ENCODE assay signal across 10 cellular contexts in genomic region chr20:59938221-59938620, GRCh38. TPM values are rescaled to one million over a fixed set of nuclear protein-coding genes. Genes with fewer than 3 reads are reported as not detected.
DNase-seq lines count a peak whose midpoint lies in the region; ATAC-seq and TF ChIP-seq lines count a peak whose summit lies in the region.
"Had no signal": no experiment of that assay in that cellular context is flagged by ENCODE, and none has a peak within 500 bp of the region (broad histone marks: within the 10 kb centered on the region; RNA-seq: fewer than 3 reads in every experiment).

No MANE protein-coding gene starts in this region.

- no peak for TF ChIP-seq POLR2A in transverse colon (IDR thresholded peaks at IDR 0.05)

- peaks cover 0 to 3% (median 2%) of the 10 kb centered on the region in 3 donors for H3K36me3 Mint-ChIP-seq in immature natural killer cell

- H3K4me1 Mint-ChIP-seq in immature natural killer cell: peaks cover 37 to 77% of the 10 kb centered on the region in 2 donors

- in situ Hi-C loops in transverse colon (cut with MboI; ENCODE audit: low pct_ligation_motif_present in 1 of 4, low pct_unique_long_range_greater_than_20kb in 1 of 4, low sequenced_read_pairs in 3 of 4): no loop called here

- H3K9me3 ChIP-seq in ascending aorta (no peaks in the 10 kb centered on the region), transverse colon (no peaks in the 10 kb centered on the region)

- WGBS in transverse colon (ENCODE audit: low coverage in 1 of 2), 2 donors: 43 to 72% methylated on average over 3 to 4 of the region's 4 CpGs

- intact Hi-C loops in Right ventricle myocardium superior (cut with DNase I): no loop called here
- intact Hi-C loops in cardiac septum (cut with DNase I): no loop called here
- intact Hi-C loops in ascending aorta (cut with DNase I): loop anchor here (5.0 kb wide), 2 partner anchors 941 to 1046 kb away; no protein-coding TSS in a partner anchor
- intact Hi-C loops in transverse colon (cut with DNase I; ENCODE audit: low total_unique reads): no loop called here

- H3K27ac ChIP-seq in ascending aorta (peak overlapping the region; percentile 19 to 94), transverse colon (peak overlapping the region; percentile 11 to 98 (median 98))

- peak; percentile 7 for ATAC-seq in Right ventricle myocardium superior (ENCODE audit: poor library complexity)

- H3K4me3 ChIP-seq in ascending aorta (peak overlapping the region in 1 of 2 donors; percentile 88), transverse colon (peak overlapping the region in 1 of 4 donors; percentile 74)

- H3K4me3 Mint-ChIP-seq in immature natural killer cell: peak overlapping the region; percentile 80 to 93 (median 86)

- peak overlapping the region in 5 of 6 donors; percentile 43 to 81 (median 78) for H3K27ac Mint-ChIP-seq in immature natural killer cell
- H3K27ac Mint-ChIP-seq: H9 had no signal

- H3K36me3 ChIP-seq in ascending aorta: peaks cover 3 to 14% of the 10 kb centered on the region in 2 donors
- peaks cover 0 to 9% (median 3%) of the 10 kb centered on the region in 4 donors for H3K36me3 ChIP-seq in transverse colon

- TF ChIP-seq EP300 in transverse colon (IDR thresholded peaks at IDR 0.05; ENCODE audit: low read depth): no peak

- H3K4me1 ChIP-seq in ascending aorta (peaks cover 15 to 31% of the 10 kb centered on the region in 2 donors), transverse colon (peaks cover 28 to 58% (median 31%) of the 10 kb centered on the region in 4 donors)

- no peak for TF ChIP-seq CTCF in ascending aorta (IDR thresholded peaks at IDR 0.05)
- no peak for TF ChIP-seq CTCF in transverse colon (IDR thresholded peaks at IDR 0.05)

- H3K27me3 ChIP-seq in ascending aorta (no peaks in the 10 kb centered on the region), transverse colon (no peaks in the 10 kb centered on the region)

- H3K9me3 Mint-ChIP-seq in immature natural killer cell: no peaks in the 10 kb centered on the region

- peaks cover 3 to 18% (median 7%) of the 10 kb centered on the region in 3 donors for H3K27me3 Mint-ChIP-seq in immature natural killer cell (ENCODE audit: low read depth in 3 of 3)

- DNase-seq in Right ventricle myocardium superior (no peak), cardiac septum (ENCODE audit: low spot score) (no peak), ascending aorta (ENCODE audit: low spot score in 2 of 2) (no peak), immature natural killer cell (no peak), transverse colon (no peak), iPS-NIHi11 (ENCODE audit: low spot score) (no peak), iPS-NIHi7 (ENCODE audit: extremely low spot score) (no peak), NCI-H128 (lab: John Stamatoyannopoulos, UW; ENCODE audit: unreplicated experiment) (no peak)
- DNase-seq: H9, NCI-H2171 treated with DMSO at 0.1 percent for 48 hours had no signal

RNA-seq across cellular contexts. Expression of gene PPP1R3D, which starts 1.9 kb away (rescaled TPM):
- total RNA-seq in Right ventricle myocardium superior (12.7 TPM), cardiac septum (7.2 TPM), ascending aorta (3.2 TPM), transverse colon (10 to 100 TPM in 2 of 4 donors, 1 to 10 TPM in 2; 6.0 to 17.6 (median 12.2) TPM)
- polyA plus RNA-seq in immature natural killer cell: 1 to 10 TPM in 2 of 3 donors, under 1 TPM in 1; 0.92 to 2.8 (median 2.0) TPM

RNA-seq across cellular contexts. Expression of gene FAM217B, which starts 2.0 kb away (rescaled TPM):
- total RNA-seq in Right ventricle myocardium superior: 37.9 TPM
- 15.6 TPM for total RNA-seq in cardiac septum
- total RNA-seq in ascending aorta: 2.6 TPM
- polyA plus RNA-seq in immature natural killer cell: 10 to 100 TPM in 2 of 3 donors, 1 to 10 TPM in 1; 8.4 to 26.8 (median 25.6) TPM
- total RNA-seq in transverse colon: 10 to 100 TPM in 1 of 4 donors, 1 to 10 TPM in 3; 2.2 to 12.2 (median 6.2) TPM

RNA-seq across cellular contexts. Expression of gene SYCP2, which starts 4.8 kb away (rescaled TPM):
- total RNA-seq in Right ventricle myocardium superior: 0.94 TPM
- total RNA-seq in cardiac septum: 0.94 TPM
- 60.9 TPM for total RNA-seq in ascending aorta
- 1 to 10 TPM; 1.3 to 2.3 (median 1.4) TPM for polyA plus RNA-seq in immature natural killer cell
- 1 to 10 TPM in 1 of 4 donors, under 1 TPM in 1, not detected in 2; 0.82 to 1.1 TPM for total RNA-seq in transverse colon

RNA-seq across cellular contexts. Expression of gene CDH26, which starts 20.0 kb away (rescaled TPM):
- total RNA-seq in Right ventricle myocardium superior: 1.6 TPM
- total RNA-seq in cardiac septum: 0.54 TPM
- total RNA-seq in ascending aorta: not detected
- not detected for polyA plus RNA-seq in immature natural killer cell
- 1 to 10 TPM in 2 of 4 donors, not detected in 2; 1.4 to 1.9 TPM for total RNA-seq in transverse colon

Comparison
In these comparisons a context has a peak if more than half of its experiments do, and no peak if none do; other contexts are left out.
1. RNA of gene SYCP2, which starts 4.8 kb away (total RNA-seq): 60.9 TPM in ascending aorta (single experiment); 0.82 to 1.1 TPM in transverse colon, 0.94 TPM in cardiac septum (single experiment) and 0.94 TPM in Right ventricle myocardium superior (single experiment); every median in the first group is over 10 times any median in the second.